12 cellular contexts compared by ENCODE assay signal in the genomic region with DNA sequence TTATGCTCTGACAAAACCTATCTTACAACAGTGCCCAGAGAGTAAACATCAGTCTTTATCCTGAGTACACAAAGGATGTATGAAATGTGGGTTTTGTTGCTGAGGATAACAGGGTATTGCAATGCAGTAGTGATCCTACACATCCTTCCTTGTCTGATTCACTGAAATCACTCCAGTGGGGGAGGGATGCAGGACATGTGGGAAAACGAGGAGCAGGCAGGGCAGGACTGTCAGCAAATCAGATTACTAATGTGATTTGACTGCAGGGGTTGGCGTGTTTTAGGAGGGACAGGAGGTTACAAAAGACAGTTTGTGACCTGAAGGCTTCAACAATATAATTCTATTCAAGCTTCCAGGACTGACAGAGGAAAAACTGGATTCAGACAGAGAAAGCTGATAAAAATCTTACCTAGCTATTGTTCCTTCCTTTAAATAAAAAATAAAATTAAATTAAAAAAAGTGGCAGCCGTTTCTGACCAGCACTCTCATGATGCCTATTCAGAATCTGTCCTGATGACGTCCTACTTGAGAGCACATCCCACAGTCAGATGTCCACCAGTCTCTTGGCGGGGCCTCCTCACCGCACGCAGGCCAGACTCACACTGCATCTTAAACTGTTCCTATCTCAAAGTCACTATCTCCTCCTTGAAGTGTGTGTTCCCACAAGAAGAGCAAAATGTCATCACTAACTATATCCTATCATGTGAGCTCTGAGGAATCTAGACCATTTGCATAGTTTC. TPM values are rescaled to one million over a fixed set of nuclear protein-coding genes. Genes with fewer than 3 reads are reported as not detected.
A peak's percentile ranks its signal among the peaks of the same experiment; 100 is the strongest.
DNase-seq lines count a peak whose midpoint lies in the region; ATAC-seq and TF ChIP-seq lines count a peak whose summit lies in the region.
"Had no signal": no experiment of that assay in that cellular context is flagged by ENCODE, and none has a peak within 500 bp of the region (broad histone marks: within the 10 kb centered on the region; RNA-seq: fewer than 3 reads in every experiment).

No MANE protein-coding gene starts in this region.

- H3K4ac ChIP-seq in mesendoderm (ENCODE audit: low read depth, low read length), result no peak overlapping the region

- TF ChIP-seq CTCF in esophagus muscularis mucosa (IDR thresholded peaks at IDR 0.05), result no peak

- no peak overlapping the region for H3K56ac ChIP-seq in mesendoderm (ENCODE audit: low read length)

- no peak overlapping the region for H3K23ac ChIP-seq in mesendoderm (ENCODE audit: low read length)

- no peak for TF ChIP-seq EP300 in esophagus muscularis mucosa (IDR thresholded peaks at IDR 0.05)

- H3K4me1 ChIP-seq in esophagus muscularis mucosa (peaks cover 13 to 55% (median 44%) of the 10 kb centered on the region in 4 donors), mesendoderm (ENCODE audit: control insufficient read depth, low read depth, low read length) (peaks cover 2% of the 10 kb centered on the region)

- H3K4me3 ChIP-seq in esophagus muscularis mucosa, result no peak overlapping the region
- H3K4me3 ChIP-seq in mesendoderm (ENCODE audit: low read length), result no peak overlapping the region

- no peak overlapping the region for H2BK120ac ChIP-seq in mesendoderm (ENCODE audit: low read depth, low read length)

- H3K79me2 ChIP-seq in mesendoderm (ENCODE audit: control insufficient read depth, insufficient read depth, low read length), result no peaks in the 10 kb centered on the region

- no peak overlapping the region for H3K4me2 ChIP-seq in mesendoderm (ENCODE audit: low read length)

- H3K9me3 ChIP-seq in esophagus muscularis mucosa, result no peaks in the 10 kb centered on the region

- H2BK15ac ChIP-seq in mesendoderm (replicated peaks; ENCODE audit: low read depth), result no peak overlapping the region

- H2AK5ac ChIP-seq in mesendoderm (ENCODE audit: low read length), result no peak overlapping the region

- WGBS in esophagus muscularis mucosa, result 75% methylated on average over 7 of the region's 7 CpGs
- WGBS in mesendoderm (ENCODE audit: extremely low coverage, insufficient coverage, low lambda C conversion rate), result no CpG with 5 or more reads among the region's 7 CpGs

- in situ Hi-C loops in SK-MEL-5 (cut with HindIII; ENCODE audit: low pct_unique_long_range_greater_than_20kb, low sequenced_read_pairs), result no loop called here

- no peak overlapping the region for H4K5ac ChIP-seq in mesendoderm (ENCODE audit: low read length)

- DNase-seq in GM03348 (ENCODE audit: low spot score) (peak; percentile 20), SK-MEL-5 (ENCODE audit: low read depth, low spot score) (peak; percentile 47), esophagus muscularis mucosa (ENCODE audit: extremely low spot score) (peak; percentile 50), mesendoderm (peak; percentile 55)
- DNase-seq: activated CD4-positive, alpha-beta memory T cell treated with anti-CD3 and anti-CD28 coated beads for 36 hours; NCI-H2171 treated with DMSO at 0.1 percent for 48 hours; stimulated activated CD4-positive, alpha-beta T cell treated with anti-CD3 and anti-CD28 coated beads, Interleukin-4, amount 100 ng/mL, for 4 hours; stimulated activated naive CD4-positive, alpha-beta T cell treated with Interleukin-2 at 50 U/mL for 16 hours had no signal

- H3K79me1 ChIP-seq in mesendoderm (ENCODE audit: low read length), result peaks cover 2% of the 10 kb centered on the region

- intact Hi-C loops in esophagus muscularis mucosa (cut with DNase I), result no loop called here

- H3K36me3 ChIP-seq in esophagus muscularis mucosa (peaks cover 13 to 94% (median 64%) of the 10 kb centered on the region in 4 donors), mesendoderm (ENCODE audit: control insufficient read depth, insufficient read depth, low read length) (peaks cover 12% of the 10 kb centered on the region)

- H2BK5ac ChIP-seq in mesendoderm (ENCODE audit: low read length), result no peak overlapping the region

- peak overlapping the region in 3 of 4 donors; percentile 24 to 33 (median 28) for H3K27ac ChIP-seq in esophagus muscularis mucosa (replicated peaks in 1 of 4)
- no peak overlapping the region for H3K27ac ChIP-seq in mesendoderm (ENCODE audit: low read depth, low read length)

- H3K18ac ChIP-seq in mesendoderm (ENCODE audit: low read length), result no peak overlapping the region

- H3K9ac ChIP-seq in mesendoderm (ENCODE audit: low read length), result no peak overlapping the region

- ATAC-seq in GM18873 (IDR thresholded peaks at IDR 0.05; ENCODE audit: low FRiP score, unreplicated experiment) (no peak), HG02759 (IDR thresholded peaks at IDR 0.05; ENCODE audit: unreplicated experiment) (no peak), HG03135 (IDR thresholded peaks at IDR 0.05; ENCODE audit: unreplicated experiment) (no peak), GM21723 (IDR thresholded peaks at IDR 0.05; ENCODE audit: unreplicated experiment) (no peak)

- no peaks in the 10 kb centered on the region for H3K27me3 ChIP-seq in esophagus muscularis mucosa
- H3K27me3 ChIP-seq in mesendoderm (ENCODE audit: insufficient read depth, low read length, poor library complexity), result no peaks in the 10 kb centered on the region

- TF ChIP-seq POLR2A in esophagus muscularis mucosa (IDR thresholded peaks at IDR 0.05; ENCODE audit: low read depth), result no peak

- H4K8ac ChIP-seq in mesendoderm (ENCODE audit: low read depth, low read length), result no peak overlapping the region

RNA-seq across cellular contexts. Expression of a gene that starts 50.6 kb away (rescaled TPM):
- total RNA-seq in SK-MEL-5 (2014; rRNA removed; shearing (Covaris generic)), result 0.16 and 0.24 TPM in 2 replicates
- 0.75 and 0.85 TPM in 2 replicates for polyA plus RNA-seq in SK-MEL-5 (2015; cell fraction: cytosol; rRNA removed)
- polyA plus RNA-seq in SK-MEL-5 (2015; cell fraction: nucleus; rRNA removed), result 0.43 and 0.58 TPM in 2 replicates
- 10 to 100 TPM; 16.2 to 47.3 (median 29.0) TPM for total RNA-seq in esophagus muscularis mucosa
- polyA plus RNA-seq in mesendoderm (2013, experiment 1 of 2), result 1.3 TPM
- polyA plus RNA-seq in mesendoderm (2013, experiment 2 of 2), result 1.4 TPM

Comparison
In these comparisons a context has a peak if more than half of its experiments do, and no peak if none do; other contexts are left out.
1. RNA of a gene that starts 50.6 kb away (total RNA-seq): 16.2 to 47.3 TPM in esophagus muscularis mucosa; 0.16 to 0.24 TPM in SK-MEL-5; every median in the first group is over 10 times any median in the second.
2. Peak in every context shown above with its lines, with median percentiles within 50 percentile points of each other: DNase-seq.